8 cellular contexts compared by ENCODE assay signal in genomic region chr5:126811515-126812198, GRCh38. TPM values are rescaled to one million over a fixed set of nuclear protein-coding genes. Genes with fewer than 3 reads are reported as not detected.
DNase-seq lines count a peak whose midpoint lies in the region; ATAC-seq lines count a peak whose summit lies in the region.

No MANE protein-coding gene starts in this region.

- in situ Hi-C loops in ACHN (cut with HindIII; ENCODE audit: low pct_ligation_motif_present, low pct_unique_long_range_greater_than_20kb, low sequenced_read_pairs) = no loop called here

- 90% methylated on average over 6 of the region's 6 CpGs for WGBS in thymus

- no peak overlapping the region for H3K4me3 ChIP-seq in thymus (ENCODE audit: low read length)
- no peak overlapping the region for H3K4me3 ChIP-seq in SJCRH30

- H3K4me1 ChIP-seq in thymus (ENCODE audit: control insufficient read depth, insufficient read depth, low read length) (no peaks in the 10 kb centered on the region), SJCRH30 (no peaks in the 10 kb centered on the region)

- H3K9me3 ChIP-seq in thymus (ENCODE audit: control insufficient read depth) (no peaks in the 10 kb centered on the region), SJCRH30 (replicated peaks) (no peaks in the 10 kb centered on the region)

- H3K27me3 ChIP-seq in thymus (ENCODE audit: control insufficient read depth, insufficient read depth) (no peaks in the 10 kb centered on the region), SJCRH30 (no peaks in the 10 kb centered on the region)

- intact Hi-C loops in Right ventricle myocardium superior (cut with DNase I) (no loop called here), cardiac septum (cut with DNase I) (no loop called here), left cardiac atrium (cut with DNase I) (no loop called here)

- H3K27ac ChIP-seq in thymus (ENCODE audit: low read depth) = peak overlapping the region; percentile 64
- no peak overlapping the region for H3K27ac ChIP-seq in SJCRH30
- no peak overlapping the region for H3K27ac ChIP-seq in caudate nucleus (ENCODE audit: low read depth, low read length)

- H3K36me3 ChIP-seq in thymus (ENCODE audit: control insufficient read depth, insufficient read depth) = peaks cover 42% of the 10 kb centered on the region
- peaks cover 85% of the 10 kb centered on the region for H3K36me3 ChIP-seq in SJCRH30

- ATAC-seq in Right ventricle myocardium superior (ENCODE audit: poor library complexity) (peak; percentile 38), left cardiac atrium (peak; percentile 75 to 91)

- DNase-seq in Right ventricle myocardium superior (no peak), cardiac septum (ENCODE audit: low spot score) (no peak), left cardiac atrium (no peak), SJCRH30 (no peak), ACHN (no peak), caudate nucleus (lab: John Stamatoyannopoulos, UW) (no peak)
- peak; percentile 7 for DNase-seq in activated CD4-positive, alpha-beta T cell treated with anti-CD3 and anti-CD28 coated beads, Interleukin-2, amount 50 U/mL, for 1 hour

RNA-seq across cellular contexts. Expression of gene LMNB1, which starts 34.7 kb away (rescaled TPM):
- 2.6 TPM for total RNA-seq in Right ventricle myocardium superior
- total RNA-seq in cardiac septum = 3.0 TPM
- 1 to 10 TPM; 3.7 to 6.2 TPM for total RNA-seq in left cardiac atrium
- 27.2 TPM for polyA plus RNA-seq in thymus
- total RNA-seq in SJCRH30 (2014; rRNA removed; shearing (Covaris generic)) = 255 and 259 TPM in 2 replicates

Comparison
In these comparisons a context has a peak if more than half of its experiments do, and no peak if none do; other contexts are left out.
1. RNA of gene LMNB1, which starts 34.7 kb away (total RNA-seq): 255 to 259 TPM in SJCRH30; 3.7 to 6.2 TPM in left cardiac atrium, 3.0 TPM in cardiac septum (single experiment) and 2.6 TPM in Right ventricle myocardium superior (single experiment); every median in the first group is over 10 times any median in the second.